Comparison of ENCODE assay signal across 8 cellular contexts in genomic region chr3:53195602-53196574, GRCh38. TPM values are rescaled to one million over a fixed set of nuclear protein-coding genes. Genes with fewer than 3 reads are reported as not detected.
DNase-seq lines count a peak whose midpoint lies in the region; ATAC-seq and TF ChIP-seq lines count a peak whose summit lies in the region.

No MANE protein-coding gene starts in this region.

- peak overlapping the region; percentile 66 for H3K4me2 ChIP-seq in GM23338
- peak overlapping the region; percentile 75 for H3K4me2 ChIP-seq in OCI-LY1 (ENCODE audit: low read length)

- DNase-seq in BE2C = peak; percentile 59
- DNase-seq in GM23338 (ENCODE audit: low spot score) = peak; percentile 89
- peak; percentile 79 for DNase-seq in germinal center (ENCODE audit: low spot score)
- no peak for DNase-seq in prostate gland (ENCODE audit: low spot score)

- peaks cover 12% of the 10 kb centered on the region for H3K27me3 Mint-ChIP-seq in GM23338 (ENCODE audit: insufficient read depth, low read depth, poor library complexity)
- H3K27me3 Mint-ChIP-seq in activated T-helper 17 cell treated with anti-CD3 and anti-CD28 coated beads, Interleukin-2, amount 50 U/mL, for 72 hours = no peaks in the 10 kb centered on the region

- H3K9me3 ChIP-seq in BE2C (no peaks in the 10 kb centered on the region), OCI-LY1 (ENCODE audit: low read length) (no peaks in the 10 kb centered on the region), prostate gland (no peaks in the 10 kb centered on the region)

- intact Hi-C loops in prostate gland (cut with DNase I) = loop anchor here (1.0 kb wide), 1 partner anchor 82 kb away; no protein-coding TSS in a partner anchor

- peaks cover 3% of the 10 kb centered on the region; the same call in 2 of the 3 replicates for H3K36me3 Mint-ChIP-seq in GM23338 (ENCODE audit: low read depth)
- peaks cover 21% of the 10 kb centered on the region for H3K36me3 Mint-ChIP-seq in activated T-helper 17 cell treated with anti-CD3 and anti-CD28 coated beads, Interleukin-2, amount 50 U/mL, for 72 hours (ENCODE audit: low read depth)

- H3K9me2 ChIP-seq in GM23338 (ENCODE audit: insufficient read depth) (no peaks in the 10 kb centered on the region), OCI-LY1 (ENCODE audit: low read depth, low read length) (no peaks in the 10 kb centered on the region)

- peak overlapping the region; percentile 80 for H2AFZ ChIP-seq in GM23338
- no peak overlapping the region for H2AFZ ChIP-seq in OCI-LY1 (ENCODE audit: low read length)

- H3K79me2 ChIP-seq in GM23338 (replicated peaks; ENCODE audit: insufficient read depth) (no peaks in the 10 kb centered on the region), OCI-LY1 (ENCODE audit: insufficient read depth, low read length) (0 out of 2 replicates have a peak, but pooled peaks cover 4% of the 10 kb centered on the region)

- H3K27ac Mint-ChIP-seq in GM23338 = no peak overlapping the region
- peak overlapping the region; percentile 56 for H3K27ac Mint-ChIP-seq in activated T-helper 17 cell treated with anti-CD3 and anti-CD28 coated beads, Interleukin-2, amount 50 U/mL, for 72 hours

- H3K36me3 ChIP-seq in BE2C (no peaks in the 10 kb centered on the region), GM23338 (ENCODE audit: insufficient read depth) (no peaks in the 10 kb centered on the region), OCI-LY1 (ENCODE audit: insufficient read depth, low read length) (peaks cover 13% of the 10 kb centered on the region), prostate gland (no peaks in the 10 kb centered on the region)

- H4K20me1 ChIP-seq in GM23338 (replicated peaks; ENCODE audit: insufficient read depth) (no peaks in the 10 kb centered on the region), OCI-LY1 (ENCODE audit: insufficient read depth, low read length) (no peaks in the 10 kb centered on the region)

- H3K27me3 ChIP-seq in BE2C (no peaks in the 10 kb centered on the region), GM23338 (ENCODE audit: insufficient read depth) (no peaks in the 10 kb centered on the region), OCI-LY1 (ENCODE audit: insufficient read depth, low read length) (no peaks in the 10 kb centered on the region), prostate gland (replicated peaks; ENCODE audit: insufficient read depth) (no peaks in the 10 kb centered on the region)

- 19% methylated on average over 31 of the region's 36 CpGs for WGBS in prostate gland

- peak overlapping the region; percentile 64; the same call in 1 of the 2 replicates for H3K9ac ChIP-seq in OCI-LY1 (ENCODE audit: low read length)

- H3K9me3 Mint-ChIP-seq in GM23338 = peaks cover 2% of the 10 kb centered on the region; the same call in 1 of the 3 replicates
- no peaks in the 10 kb centered on the region for H3K9me3 Mint-ChIP-seq in activated T-helper 17 cell treated with anti-CD3 and anti-CD28 coated beads, Interleukin-2, amount 50 U/mL, for 72 hours

- H3K4me1 ChIP-seq in BE2C = no peaks in the 10 kb centered on the region; the same call in 1 of the 2 replicates
- H3K4me1 ChIP-seq in GM23338 (ENCODE audit: insufficient read depth) = peaks cover 13% of the 10 kb centered on the region
- H3K4me1 ChIP-seq in OCI-LY1 (ENCODE audit: insufficient read depth, low read length, severe bottlenecking) = peaks cover 49% of the 10 kb centered on the region
- H3K4me1 ChIP-seq in prostate gland (replicated peaks) = no peaks in the 10 kb centered on the region

- H3F3A ChIP-seq in GM23338 (replicated peaks; ENCODE audit: low read depth) (0 out of 2 replicates have a peak, but pooled peaks cover 5% of the 10 kb centered on the region), OCI-LY1 (ENCODE audit: insufficient read depth, low read length) (no peaks in the 10 kb centered on the region)

- H3K4me1 Mint-ChIP-seq in GM23338 = peaks cover 31% of the 10 kb centered on the region
- H3K4me1 Mint-ChIP-seq in activated T-helper 17 cell treated with anti-CD3 and anti-CD28 coated beads, Interleukin-2, amount 50 U/mL, for 72 hours = peaks cover 6% of the 10 kb centered on the region

- H3K4me3 ChIP-seq in BE2C (ENCODE audit: low read depth, low read length) (no peak overlapping the region), GM23338 (0 out of 2 replicates have a peak overlapping the region, but pooled peaks have one; percentile 13), OCI-LY1 (ENCODE audit: low read depth, low read length, poor library complexity, severe bottlenecking) (peak overlapping the region; percentile 65), prostate gland (no peak overlapping the region)

- H3K4me3 Mint-ChIP-seq in GM23338 = no peak overlapping the region
- H3K4me3 Mint-ChIP-seq in activated T-helper 17 cell treated with anti-CD3 and anti-CD28 coated beads, Interleukin-2, amount 50 U/mL, for 72 hours = peak overlapping the region; percentile 33

- H3K27ac ChIP-seq in GM23338 (ENCODE audit: low read depth) = no peak overlapping the region
- H3K27ac ChIP-seq in OCI-LY1 (ENCODE audit: low read depth, low read length, poor library complexity, severe bottlenecking) = peak overlapping the region; percentile 79
- H3K27ac ChIP-seq in prostate gland = no peak overlapping the region

- peak; percentile 78 for ATAC-seq in GM23338
- peak; percentile 66 for ATAC-seq in activated T-helper 17 cell treated with anti-CD3 and anti-CD28 coated beads, Interleukin-2, amount 50 U/mL, for 72 hours (replicated peaks)
- no peak for ATAC-seq in GM21526 (IDR thresholded peaks at IDR 0.05; ENCODE audit: low FRiP score, unreplicated experiment)
- no peak for ATAC-seq in HG03565 (IDR thresholded peaks at IDR 0.05; ENCODE audit: unreplicated experiment)

- TF ChIP-seq POLR2A in prostate gland (IDR thresholded peaks at IDR 0.05) = no peak

- TF ChIP-seq CTCF in BE2C (IDR thresholded peaks at IDR 0.05; ENCODE audit: low read depth, low read length) (peak; percentile 80), GM23338 (conservative IDR thresholded peaks at IDR 0.05; ENCODE audit: low read depth in 2 of 2) (peak; percentile 97 to 98), OCI-LY1 (IDR thresholded peaks at IDR 0.05; ENCODE audit: low read length) (peak; percentile 98), prostate gland (IDR thresholded peaks at IDR 0.05) (peak; percentile 96 to 100 (median 98))

TF ChIP-seq in GM23338, 12 proteins besides CTCF, POLR2A, EP300 and RAD21:
- TF ChIP-seq EZH2 (IDR thresholded peaks at IDR 0.05; ENCODE audit: low read depth, unreplicated experiment) = no peak
- TF ChIP-seq NANOG (IDR thresholded peaks at IDR 0.05; ENCODE audit: borderline replicate concordance) = no peak
- TF ChIP-seq STAT1 (IDR thresholded peaks at IDR 0.05; ENCODE audit: unreplicated experiment) = no peak

RNA-seq across cellular contexts. Expression of gene PRKCD, which starts 34.9 kb away (rescaled TPM):
- 0.39 TPM for polyA plus RNA-seq in BE2C (2012; ENCODE audit: insufficient read depth, insufficient read length, low read depth)
- total RNA-seq in GM23338 (2014; rRNA removed; shearing (Covaris generic)) = 10.2 and 11.8 TPM in 2 replicates
- 11.3 and 12.5 TPM in 2 replicates for polyA plus RNA-seq in GM23338 (2016; fragmentation: Nextera tagmentation; extraction: Ambion mirVana)
- 10 to 100 TPM; 20.4 to 21.8 TPM for total RNA-seq in activated T-helper 17 cell treated with anti-CD3 and anti-CD28 coated beads, Interleukin-2, amount 50 U/mL, for 72 hours
- total RNA-seq in prostate gland = 10 to 100 TPM; 33.4 to 57.9 TPM

RNA-seq across cellular contexts. Expression of gene TKT, which starts 59.9 kb away (rescaled TPM):
- 198 TPM for polyA plus RNA-seq in BE2C (2012; ENCODE audit: insufficient read depth, insufficient read length, low read depth)
- total RNA-seq in GM23338 (2014; rRNA removed; shearing (Covaris generic)) = 1,229 and 1,411 TPM in 2 replicates
- polyA plus RNA-seq in GM23338 (2016; fragmentation: Nextera tagmentation; extraction: Ambion mirVana) = 584 and 604 TPM in 2 replicates
- 100 to 1,000 TPM; 150 to 296 TPM for total RNA-seq in activated T-helper 17 cell treated with anti-CD3 and anti-CD28 coated beads, Interleukin-2, amount 50 U/mL, for 72 hours
- 100 to 1,000 TPM; 187 to 226 TPM for total RNA-seq in prostate gland

Comparison
In these comparisons a context has a peak if more than half of its experiments do, and no peak if none do; other contexts are left out.
1. H3K4me3 ChIP-seq: peak in GM23338 (single experiment) and OCI-LY1 (single experiment); none in BE2C (single experiment) and prostate gland (0 of 2).
2. ATAC-seq: peak in GM23338 (single experiment) and activated T-helper 17 cell treated with anti-CD3 and anti-CD28 coated beads, Interleukin-2, amount 50 U/mL, for 72 hours (single experiment); none in GM21526 (single experiment) and HG03565 (single experiment).
3. Peak in every context shown above with its lines, with median percentiles within 50 percentile points of each other: CTCF ChIP-seq.